In the genomic region with DNA sequence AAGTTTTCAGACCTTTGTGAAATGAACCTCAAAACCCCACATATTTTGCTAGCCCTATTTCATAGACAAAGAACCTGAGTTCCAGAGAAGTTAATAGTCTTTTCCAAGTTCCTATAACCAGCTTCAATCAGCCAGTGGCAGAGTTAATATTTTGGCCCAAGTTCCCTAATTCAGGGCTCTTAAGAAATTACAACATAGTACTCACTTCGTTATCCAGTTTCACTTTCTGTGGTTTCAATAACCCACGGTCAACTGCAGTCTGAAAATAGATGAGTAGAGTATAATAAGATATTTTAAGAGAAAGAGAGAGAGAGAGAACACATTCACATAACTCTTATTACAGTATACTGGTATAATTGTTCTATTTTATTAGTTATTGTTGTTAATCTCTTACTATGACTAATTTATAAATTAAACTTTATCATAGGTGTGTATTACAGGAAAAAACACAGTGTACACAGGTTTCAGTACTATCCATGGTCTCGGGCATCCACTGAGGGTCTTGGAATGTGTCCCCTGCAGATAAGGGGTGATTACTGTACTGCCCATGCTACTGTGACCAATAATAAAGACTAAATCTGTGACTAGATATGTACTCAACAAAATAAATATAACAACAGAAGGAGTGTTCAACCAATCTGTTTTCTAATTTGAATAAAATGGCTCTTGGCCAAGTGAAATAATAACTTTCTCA, we compare ENCODE assay signal across 8 cellular contexts. TPM values are rescaled to one million over a fixed set of nuclear protein-coding genes. Genes with fewer than 3 reads are reported as not detected.
DNase-seq lines count a peak whose midpoint lies in the region; FAIRE-seq and TF ChIP-seq lines count a peak whose summit lies in the region.

No MANE protein-coding gene starts in this region.

- no peaks in the 10 kb centered on the region for H3K9me3 ChIP-seq in GM23248 (ENCODE audit: low read depth)
- no peaks in the 10 kb centered on the region for H3K9me3 ChIP-seq in MM.1S (replicated peaks; ENCODE audit: insufficient read depth, low read length)
- no peaks in the 10 kb centered on the region for H3K9me3 ChIP-seq in small intestine (ENCODE audit: control insufficient read depth, low read depth)

- no peaks in the 10 kb centered on the region for H3K4me1 ChIP-seq in GM23248 (ENCODE audit: insufficient read depth)
- H3K4me1 ChIP-seq in MM.1S (ENCODE audit: low read length) = peaks cover 20% of the 10 kb centered on the region
- peaks cover 2 to 4% of the 10 kb centered on the region in 2 donors for H3K4me1 ChIP-seq in small intestine (ENCODE audit: control insufficient read depth in 2 of 2, insufficient read depth in 1 of 2, low read depth in 1 of 2, low read length in 1 of 2)

- H3K4me2 ChIP-seq in GM23248 (ENCODE audit: unreplicated experiment) (peak overlapping the region; percentile 67), MM.1S (ENCODE audit: low read depth, low read length) (peak overlapping the region; percentile 32; the same call in 1 of the 2 replicates)

- no peaks in the 10 kb centered on the region for H3K36me3 Mint-ChIP-seq in dendritic cell treated with granulocyte-macrophage colony-stimulating factor and Interleukin-4, amounts not matched to agents 40 ng/mL and 50 ng/mL, for 4 days (ENCODE audit: low read depth)

- H3K4me3 Mint-ChIP-seq in dendritic cell treated with granulocyte-macrophage colony-stimulating factor and Interleukin-4, amounts not matched to agents 40 ng/mL and 50 ng/mL, for 4 days = no peak overlapping the region

- H3K9me2 ChIP-seq in GM23248 (ENCODE audit: insufficient read depth) (no peaks in the 10 kb centered on the region), MM.1S (replicated peaks; ENCODE audit: insufficient read depth, low read length) (no peaks in the 10 kb centered on the region)

- H3K79me2 ChIP-seq in GM23248 (ENCODE audit: insufficient read depth) (no peaks in the 10 kb centered on the region), MM.1S (ENCODE audit: low read length) (no peaks in the 10 kb centered on the region)

- H3K27me3 Mint-ChIP-seq in dendritic cell treated with granulocyte-macrophage colony-stimulating factor and Interleukin-4, amounts not matched to agents 40 ng/mL and 50 ng/mL, for 4 days = no peaks in the 10 kb centered on the region

- in situ Hi-C loops in GM23248 (cut with MboI) = no loop called here

- H3F3A ChIP-seq in GM23248 (ENCODE audit: insufficient read depth) (no peaks in the 10 kb centered on the region), MM.1S (ENCODE audit: insufficient read depth, low read length) (peaks cover 7% of the 10 kb centered on the region; the same call in 1 of the 2 replicates)

- H3K4me1 Mint-ChIP-seq in dendritic cell treated with granulocyte-macrophage colony-stimulating factor and Interleukin-4, amounts not matched to agents 40 ng/mL and 50 ng/mL, for 4 days (ENCODE audit: low read depth) = peaks cover 21% of the 10 kb centered on the region

- peak; percentile 80 for DNase-seq in GM12865 (ENCODE audit: low read depth)
- peak; percentile 49 for DNase-seq in GM23248
- DNase-seq in MM.1S = peak; percentile 85
- DNase-seq in small intestine = peak; percentile 56
- DNase-seq in NCI-H524 (lab: John Stamatoyannopoulos, UW) = no peak
- DNase-seq in NCI-H1417 (lab: John Stamatoyannopoulos, UW) = no peak
- no peak for DNase-seq in NCI-H2107 treated with DMSO at 0.1 percent for 48 hours (lab: John Stamatoyannopoulos, UW; ENCODE audit: unreplicated experiment)

- H3K9me3 Mint-ChIP-seq in dendritic cell treated with granulocyte-macrophage colony-stimulating factor and Interleukin-4, amounts not matched to agents 40 ng/mL and 50 ng/mL, for 4 days = no peaks in the 10 kb centered on the region

- TF ChIP-seq CTCF in GM12865 (IDR thresholded peaks at IDR 0.05; ENCODE audit: insufficient read depth, low read depth, low read length, missing control alignments) = no peak
- TF ChIP-seq CTCF in MM.1S (IDR thresholded peaks at IDR 0.05; ENCODE audit: low read length) = no peak

- H3K27me3 ChIP-seq in GM23248 (replicated peaks; ENCODE audit: insufficient read depth) = no peaks in the 10 kb centered on the region
- H3K27me3 ChIP-seq in MM.1S (replicated peaks; ENCODE audit: insufficient read depth, low read length) = peaks cover 45% of the 10 kb centered on the region
- no peaks in the 10 kb centered on the region for H3K27me3 ChIP-seq in small intestine (ENCODE audit: control insufficient read depth in 2 of 2, insufficient read depth in 2 of 2, low read length in 2 of 2)

- 26 to 32% methylated on average over 3 of the region's 3 CpGs for WGBS in GM23248 (ENCODE audit: low coverage in 1 of 2, low lambda C conversion rate in 2 of 2, missing lambda C conversion rate in 2 of 2), 2 experiments
- WGBS in small intestine, 3 donors = 9 to 20% (median 15%) methylated on average over 3 of the region's 3 CpGs

- intact Hi-C loops in dendritic cell treated with granulocyte-macrophage colony-stimulating factor and Interleukin-4, amounts not matched to agents 40 ng/mL and 50 ng/mL, for 4 days (cut with micrococcal nuclease) = no loop called here

- H3K4me3 ChIP-seq in GM12865 (ENCODE audit: low read depth, low read length) (peak overlapping the region; percentile 24; the same call in 1 of the 2 replicates), GM23248 (peak overlapping the region; percentile 50), MM.1S (ENCODE audit: low read length) (no peak overlapping the region), small intestine (ENCODE audit: low read depth in 1 of 2, low read length in 2 of 2) (no peak overlapping the region)

- H3K9ac ChIP-seq in GM23248 (peak overlapping the region; percentile 5; the same call in 1 of the 2 replicates), MM.1S (ENCODE audit: low read length) (no peak overlapping the region)

- no peak overlapping the region for H3K27ac ChIP-seq in GM23248
- H3K27ac ChIP-seq in MM.1S (ENCODE audit: low read length) = no peak overlapping the region
- no peak overlapping the region for H3K27ac ChIP-seq in small intestine (ENCODE audit: low read depth in 1 of 2, low read length in 1 of 2)

- peak overlapping the region; percentile 71 for H3K27ac Mint-ChIP-seq in dendritic cell treated with granulocyte-macrophage colony-stimulating factor and Interleukin-4, amounts not matched to agents 40 ng/mL and 50 ng/mL, for 4 days

- FAIRE-seq in small intestine (lab: Jason Lieb, UNC) = peak; percentile 73

- no peaks in the 10 kb centered on the region for H3K36me3 ChIP-seq in GM23248 (ENCODE audit: low read depth)
- H3K36me3 ChIP-seq in MM.1S (replicated peaks; ENCODE audit: insufficient read depth, low read length) = no peaks in the 10 kb centered on the region
- no peaks in the 10 kb centered on the region for H3K36me3 ChIP-seq in small intestine (ENCODE audit: control insufficient read depth in 2 of 2, insufficient read depth in 2 of 2, low read length in 2 of 2)

- peak overlapping the region; percentile 64 for H2AFZ ChIP-seq in GM23248
- no peak overlapping the region for H2AFZ ChIP-seq in MM.1S (ENCODE audit: low read length)

- H4K20me1 ChIP-seq in GM23248 (ENCODE audit: insufficient read depth) (no peaks in the 10 kb centered on the region), MM.1S (ENCODE audit: insufficient read depth, low read length) (0 out of 2 replicates have a peak, but pooled peaks cover 5% of the 10 kb centered on the region)

RNA-seq across cellular contexts. Expression of a gene that starts 9.3 kb away (rescaled TPM):
- total RNA-seq in GM23248 (2014; rRNA removed; shearing (Covaris generic)) = not detected in 2 replicates
- polyA plus RNA-seq in GM23248 (2016; fragmentation: Nextera tagmentation; extraction: Ambion mirVana) (0.39 TPM in 1 of 2 replicates, not detected in the other), small intestine (1 to 10 TPM; 2.0 to 7.0 (median 2.1) TPM)

RNA-seq across cellular contexts. Expression of a gene that starts 30.9 kb away (rescaled TPM):
- not detected in 2 replicates for total RNA-seq in GM23248 (2014; rRNA removed; shearing (Covaris generic))
- polyA plus RNA-seq in GM23248 (2016; fragmentation: Nextera tagmentation; extraction: Ambion mirVana) (not detected in 2 replicates), small intestine (not detected)

Comparison
In these comparisons a context has a peak if more than half of its experiments do, and no peak if none do; other contexts are left out.
1. DNase-seq: peak in GM12865 (single experiment), GM23248 (single experiment), MM.1S (single experiment) and small intestine (single experiment); none in NCI-H524 (0 of 2), NCI-H1417 (0 of 3) and NCI-H2107 treated with DMSO at 0.1 percent for 48 hours (single experiment).
2. H3K4me3 ChIP-seq: peak in GM12865 (single experiment) and GM23248 (single experiment); none in MM.1S (single experiment) and small intestine (0 of 2).